25 cellular contexts compared by ENCODE assay signal in genomic region chr2:177155631-177156030, GRCh38.
"Had no signal": no experiment of that assay in that cellular context is flagged by ENCODE, and none has a peak within 500 bp of the region (broad histone marks: within the 10 kb centered on the region; RNA-seq: fewer than 3 reads in every experiment).

No MANE protein-coding gene starts in this region.

- H3K4me1 ChIP-seq: ascending aorta, SJSA1 had no signal

- H3K9me2 ChIP-seq: SK-N-SH had no signal

- H3K27me3 ChIP-seq: ascending aorta had no signal

- H3K9me3 ChIP-seq: ascending aorta, SJSA1, SK-N-SH had no signal

- FAIRE-seq: TTC549 had no signal

- DNase-seq: activated CD4-positive, alpha-beta T cell treated with anti-CD3 and anti-CD28 coated beads, Interleukin-2, amount 10 ng/mL, durations not matched to agents 24 days and 14 days; activated CD4-positive, alpha-beta T cell treated with anti-CD3 and anti-CD28 coated beads, Interleukin-2, amount 50 U/mL, for 4 hours; activated CD8-positive, alpha-beta T cell treated with anti-CD3 and anti-CD28 coated beads for 36 hours; activated effector memory CD4-positive, alpha-beta T cell treated with anti-CD3 and anti-CD28 coated beads, Interleukin-2, amount 50 U/mL, for 16 hours; activated naive CD4-positive, alpha-beta T cell treated with Interleukin-2 at 50 U/mL for 16 hours; activated naive CD8-positive, alpha-beta T cell treated with anti-CD3 and anti-CD28 coated beads, Interleukin-2, amount 10 ng/mL, durations not matched to agents 7 days and 5 days; activated T-cell treated with anti-CD3 and anti-CD28 coated beads, Interleukin-2, amount 50 U/mL, for 1 hour; activated T-cell treated with anti-CD3 and anti-CD28 coated beads, Interleukin-2, amount 50 U/mL, for 72 hours; amygdala; Kasumi-1; KG1; MM.1S; MV-4-11; NCI-H1092; NCI-H1436 treated with DMSO at 0.1 percent for 48 hours; NCI-H1694 treated with DMSO at 0.1 percent for 48 hours; NCI-H2029; NCI-H345; NCI-H524 treated with DMSO at 0.1 percent for 48 hours; SHP77 treated with DMSO at 0.1 percent for 48 hours; SK-N-SH had no signal

- H3K4me2 ChIP-seq: SK-N-SH had no signal

- H3K36me3 ChIP-seq: ascending aorta, SJSA1 had no signal

- ATAC-seq: activated CD8-positive, alpha-beta T cell treated with anti-CD3 and anti-CD28 coated beads for 36 hours; activated T-cell treated with anti-CD3 and anti-CD28 coated beads, Interleukin-2, amount 50 U/mL, for 72 hours; activated T-helper 17 cell treated with anti-CD3 and anti-CD28 coated beads, Interleukin-2, amount 50 U/mL, for 72 hours had no signal

- H3K27ac ChIP-seq: ascending aorta, SJSA1 had no signal

- H3K4me3 ChIP-seq: ascending aorta, SJSA1 had no signal
